ENCODE assay signal across 9 cellular contexts in genomic region chr3:11367116-11367781, GRCh38.
DNase-seq lines count a peak whose midpoint lies in the region; ATAC-seq and TF ChIP-seq lines count a peak whose summit lies in the region.
"Had no signal": no experiment of that assay in that cellular context is flagged by ENCODE, and none has a peak within 500 bp of the region (broad histone marks: within the 10 kb centered on the region; RNA-seq: fewer than 3 reads in every experiment).

No MANE protein-coding gene starts in this region.

- TF ChIP-seq CTCF in nephron progenitor cell (IDR thresholded peaks at IDR 0.05): no peak

- H3K36me3 ChIP-seq in ACC112 (ENCODE audit: insufficient read depth, low read length): peaks cover 27% of the 10 kb centered on the region

- H3K4me1 Mint-ChIP-seq in nephron progenitor cell: peaks cover 61% of the 10 kb centered on the region

- peak; percentile 62 for DNase-seq in RPMI7951 (ENCODE audit: low read depth)
- peak; percentile 89 for DNase-seq in fibroblast of peridontal ligament (ENCODE audit: extremely low read depth)
- DNase-seq in nephron progenitor cell: no peak
- DNase-seq in NCI-H1436 treated with DMSO at 0.1 percent for 48 hours (lab: John Stamatoyannopoulos, UW): no peak
- no peak for DNase-seq in NCI-H128 (lab: John Stamatoyannopoulos, UW; ENCODE audit: unreplicated experiment)
- no peak for DNase-seq in NCI-H2227 treated with DMSO at 0.1 percent for 48 hours (lab: John Stamatoyannopoulos, UW)
- DNase-seq: NCI-H524 had no signal

- H3K27me3 Mint-ChIP-seq in nephron progenitor cell (ENCODE audit: low read depth, poor library complexity): peaks cover 3% of the 10 kb centered on the region

- H3K4me3 ChIP-seq in ACC112 (ENCODE audit: low read depth, low read length): no peak overlapping the region

- H3K27ac Mint-ChIP-seq in nephron progenitor cell: peak overlapping the region; percentile 96

- H3K27me3 ChIP-seq in ACC112 (ENCODE audit: insufficient read depth, low read length): no peaks in the 10 kb centered on the region

- no peaks in the 10 kb centered on the region for H3K9me3 Mint-ChIP-seq in nephron progenitor cell

- H3K79me2 ChIP-seq in ACC112 (ENCODE audit: control insufficient read depth, insufficient read depth, low read length, unreplicated experiment): no peaks in the 10 kb centered on the region

- no peak overlapping the region for H3K4me3 Mint-ChIP-seq in nephron progenitor cell

- H3K27ac ChIP-seq in ACC112 (ENCODE audit: low read depth, low read length): peak overlapping the region; percentile 81

- H2AFZ ChIP-seq in ACC112 (ENCODE audit: low read length, unreplicated experiment): peak overlapping the region; percentile 30

- H3K36me3 Mint-ChIP-seq in nephron progenitor cell (ENCODE audit: low read depth): peaks cover 48% of the 10 kb centered on the region

- peaks cover 25% of the 10 kb centered on the region for H3K4me1 ChIP-seq in ACC112 (ENCODE audit: control insufficient read depth, insufficient read depth, low read length, unreplicated experiment)

- ATAC-seq in GM19395 (IDR thresholded peaks at IDR 0.05; ENCODE audit: unreplicated experiment): no peak

Comparison
In these comparisons a context has a peak if more than half of its experiments do, and no peak if none do; other contexts are left out.
1. DNase-seq: peak in RPMI7951 (single experiment) and fibroblast of peridontal ligament (single experiment); none in nephron progenitor cell (single experiment), NCI-H1436 treated with DMSO at 0.1 percent for 48 hours (single experiment), NCI-H128 (single experiment) and NCI-H2227 treated with DMSO at 0.1 percent for 48 hours (single experiment).